1 cellular context compared by ENCODE assay signal in the genomic region with DNA sequence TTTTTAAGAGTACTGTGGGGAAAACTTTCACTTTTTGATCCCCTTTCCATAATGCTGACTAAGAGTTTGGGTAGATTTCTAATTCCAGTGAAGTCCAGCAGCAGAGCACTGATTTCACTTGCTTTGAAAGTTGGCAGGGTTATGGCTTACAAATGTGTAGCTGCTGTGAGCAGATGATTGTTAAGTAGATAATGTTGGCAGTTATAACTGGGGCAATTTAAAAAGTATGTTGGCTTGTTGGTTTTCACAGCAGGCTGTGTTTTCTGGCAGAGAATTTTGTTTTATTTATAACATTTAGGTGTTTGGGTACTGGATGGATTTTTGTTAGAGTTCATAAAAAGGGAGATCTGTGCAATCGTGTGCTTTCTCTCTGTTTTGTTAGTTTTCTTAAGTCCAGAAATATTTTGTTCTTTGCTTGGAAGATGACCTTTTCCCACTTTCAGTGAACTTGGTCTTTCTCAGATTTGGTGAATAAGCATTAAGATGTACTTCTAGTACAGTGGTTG.
A peak's percentile ranks its signal among the peaks of the same experiment; 100 is the strongest.
TF ChIP-seq lines count a peak whose summit lies in the region.

No MANE protein-coding gene starts in this region.

TF ChIP-seq in K562, 482 proteins besides CTCF, POLR2A, EP300 and RAD21 (continues in another document):
- TF ChIP-seq, protein P1, sequence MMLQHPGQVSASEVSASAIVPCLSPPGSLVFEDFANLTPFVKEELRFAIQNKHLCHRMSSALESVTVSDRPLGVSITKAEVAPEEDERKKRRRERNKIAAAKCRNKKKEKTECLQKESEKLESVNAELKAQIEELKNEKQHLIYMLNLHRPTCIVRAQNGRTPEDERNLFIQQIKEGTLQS (IDR thresholded peaks at IDR 0.05) = no peak
- TF ChIP-seq, protein P1 (CRISPR knock-in tag; conservative IDR thresholded peaks at IDR 0.05) = no peak
- TF ChIP-seq EHMT2 (IDR thresholded peaks at IDR 0.05) (peak; percentile 30; the same call in 1 of the 2 replicates), RCOR1 (IDR thresholded peaks at IDR 0.05; ENCODE audit: borderline replicate concordance in 1 of 2, low read depth in 2 of 2, low read length in 2 of 2) (peak in 1 of 2 experiments; percentile 80; a peak in 2 of 4 replicates), MCM2 (IDR thresholded peaks at IDR 0.05; ENCODE audit: low read depth) (no peak), RFX1 (IDR thresholded peaks at IDR 0.05) (no peak), HDAC1 (IDR thresholded peaks at IDR 0.05) (peak in 1 of 2 experiments; percentile 28; a peak in 1 of 4 replicates), XRCC5 (IDR thresholded peaks at IDR 0.05; ENCODE audit: low read depth, low read length) (no peak), EGR1 (conservative IDR thresholded peaks at IDR 0.05) (no peak), ZNF436 (CRISPR knock-in tag; IDR thresholded peaks at IDR 0.05) (no peak), C11orf30 (IDR thresholded peaks at IDR 0.05; ENCODE audit: low read depth) (peak; percentile 94), NFE2 (IDR thresholded peaks at IDR 0.05; ENCODE audit: low read depth) (0 out of 2 replicates have a peak, but pooled peaks have one; percentile 35), SMARCA4 (IDR thresholded peaks at IDR 0.05) (peak; percentile 50; the same call in 1 of the 2 replicates), ZNF146 (CRISPR knock-in tag; IDR thresholded peaks at IDR 0.05; ENCODE audit: unreplicated experiment) (no peak), POU5F1 (IDR thresholded peaks at IDR 0.05; ENCODE audit: borderline replicate concordance, low read depth, low read length, partially characterized antibody) (no peak), MYBL2 (IDR thresholded peaks at IDR 0.05; ENCODE audit: low read depth) (peak; percentile 76), MYBL2 (CRISPR knock-in tag; IDR thresholded peaks at IDR 0.05; ENCODE audit: borderline replicate concordance) (no peak), RFX5 (IDR thresholded peaks at IDR 0.05; ENCODE audit: low read depth, low read length) (no peak), MAFG (tag; conservative IDR thresholded peaks at IDR 0.05) (peak; percentile 85), TCF3 (CRISPR knock-in tag; IDR thresholded peaks at IDR 0.05) (no peak), BACH1 (tag; IDR thresholded peaks at IDR 0.05) (peak; percentile 38; the same call in 1 of the 2 replicates), ZNF589 (CRISPR knock-in tag; IDR thresholded peaks at IDR 0.05; ENCODE audit: low read depth) (peak; percentile 47; the same call in 1 of the 2 replicates), ARNT (IDR thresholded peaks at IDR 0.05) (no peak), YY1 (IDR thresholded peaks at IDR 0.05; ENCODE audit: borderline replicate concordance in 1 of 3, control insufficient read depth in 1 of 3, extremely low read depth in 1 of 3, insufficient read depth in 3 of 3, insufficient read length in 1 of 3, insufficient replicate concordance in 2 of 3, low read depth in 1 of 3, low read length in 2 of 3) (no peak), ZNF232 (CRISPR knock-in tag; IDR thresholded peaks at IDR 0.05) (no peak), ZNF316 (IDR thresholded peaks at IDR 0.05) (peak; percentile 97), KDM1A (IDR thresholded peaks at IDR 0.05) (peak; percentile 80 to 88), SAFB (IDR thresholded peaks at IDR 0.05; ENCODE audit: borderline replicate concordance, low read depth, low read length) (no peak), KAT8 (IDR thresholded peaks at IDR 0.05; ENCODE audit: low read depth) (no peak), MAZ (CRISPR knock-in tag; conservative IDR thresholded peaks at IDR 0.05 in 1 of 2, IDR thresholded peaks at IDR 0.05 in 1 of 2) (0 out of 4 replicates have a peak, but pooled peaks of 1 of the 2 experiments have one; percentile 16), NFRKB (IDR thresholded peaks at IDR 0.05; ENCODE audit: low read depth) (peak; percentile 24; the same call in 1 of the 2 replicates), MAFK (IDR thresholded peaks at IDR 0.05; ENCODE audit: low read length) (peak; percentile 86), KLF16 (IDR thresholded peaks at IDR 0.05) (no peak), MAFF (IDR thresholded peaks at IDR 0.05; ENCODE audit: low read length) (peak; percentile 78), THRAP3 (IDR thresholded peaks at IDR 0.05; ENCODE audit: borderline replicate concordance) (0 out of 2 replicates have a peak, but pooled peaks have one; percentile 3), RHOXF2B (CRISPR knock-in tag; conservative IDR thresholded peaks at IDR 0.05) (no peak), ETS2 (tag; IDR thresholded peaks at IDR 0.05; ENCODE audit: borderline replicate concordance, poor library complexity, severe bottlenecking) (no peak), PHB2 (IDR thresholded peaks at IDR 0.05; ENCODE audit: low read depth) (no peak), PURB (CRISPR knock-in tag; IDR thresholded peaks at IDR 0.05; ENCODE audit: low read depth) (no peak), HNRNPLL (IDR thresholded peaks at IDR 0.05; ENCODE audit: low read depth, low read length, poor library complexity, severe bottlenecking) (no peak), CBFA2T2 (conservative IDR thresholded peaks at IDR 0.05) (no peak), ZNF583 (CRISPR knock-in tag; IDR thresholded peaks at IDR 0.05) (no peak), ZNF140 (CRISPR knock-in tag; IDR thresholded peaks at IDR 0.05) (no peak), POLR3G (IDR thresholded peaks at IDR 0.05; ENCODE audit: extremely low read depth, insufficient read length, insufficient replicate concordance) (no peak), KDM5B (IDR thresholded peaks at IDR 0.05; ENCODE audit: insufficient replicate concordance, low read depth, low read length) (no peak), CCNT2 (IDR thresholded peaks at IDR 0.05; ENCODE audit: borderline replicate concordance, extremely low read depth, insufficient read length, low read depth, low read length) (no peak), DPF2 (IDR thresholded peaks at IDR 0.05) (peak; percentile 33; the same call in 1 of the 2 replicates), ATF7 (IDR thresholded peaks at IDR 0.05) (no peak)
- TF ChIP-seq, protein P2, sequence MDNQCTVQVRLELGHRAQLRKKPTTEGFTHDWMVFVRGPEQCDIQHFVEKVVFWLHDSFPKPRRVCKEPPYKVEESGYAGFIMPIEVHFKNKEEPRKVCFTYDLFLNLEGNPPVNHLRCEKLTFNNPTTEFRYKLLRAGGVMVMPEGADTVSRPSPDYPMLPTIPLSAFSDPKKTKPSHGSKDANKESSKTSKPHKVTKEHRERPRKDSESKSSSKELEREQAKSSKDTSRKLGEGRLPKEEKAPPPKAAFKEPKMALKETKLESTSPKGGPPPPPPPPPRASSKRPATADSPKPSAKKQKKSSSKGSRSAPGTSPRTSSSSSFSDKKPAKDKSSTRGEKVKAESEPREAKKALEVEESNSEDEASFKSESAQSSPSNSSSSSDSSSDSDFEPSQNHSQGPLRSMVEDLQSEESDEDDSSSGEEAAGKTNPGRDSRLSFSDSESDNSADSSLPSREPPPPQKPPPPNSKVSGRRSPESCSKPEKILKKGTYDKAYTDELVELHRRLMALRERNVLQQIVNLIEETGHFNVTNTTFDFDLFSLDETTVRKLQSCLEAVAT (IDR thresholded peaks at IDR 0.05) = 0 out of 4 replicates have a peak, but pooled peaks of 1 of the 2 experiments have one; percentile 40
- TF ChIP-seq, protein P3, sequence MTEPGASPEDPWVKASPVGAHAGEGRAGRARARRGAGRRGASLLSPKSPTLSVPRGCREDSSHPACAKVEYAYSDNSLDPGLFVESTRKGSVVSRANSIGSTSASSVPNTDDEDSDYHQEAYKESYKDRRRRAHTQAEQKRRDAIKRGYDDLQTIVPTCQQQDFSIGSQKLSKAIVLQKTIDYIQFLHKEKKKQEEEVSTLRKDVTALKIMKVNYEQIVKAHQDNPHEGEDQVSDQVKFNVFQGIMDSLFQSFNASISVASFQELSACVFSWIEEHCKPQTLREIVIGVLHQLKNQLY (CRISPR knock-in tag; conservative IDR thresholded peaks at IDR 0.05) = no peak
- TF ChIP-seq, protein P4, sequence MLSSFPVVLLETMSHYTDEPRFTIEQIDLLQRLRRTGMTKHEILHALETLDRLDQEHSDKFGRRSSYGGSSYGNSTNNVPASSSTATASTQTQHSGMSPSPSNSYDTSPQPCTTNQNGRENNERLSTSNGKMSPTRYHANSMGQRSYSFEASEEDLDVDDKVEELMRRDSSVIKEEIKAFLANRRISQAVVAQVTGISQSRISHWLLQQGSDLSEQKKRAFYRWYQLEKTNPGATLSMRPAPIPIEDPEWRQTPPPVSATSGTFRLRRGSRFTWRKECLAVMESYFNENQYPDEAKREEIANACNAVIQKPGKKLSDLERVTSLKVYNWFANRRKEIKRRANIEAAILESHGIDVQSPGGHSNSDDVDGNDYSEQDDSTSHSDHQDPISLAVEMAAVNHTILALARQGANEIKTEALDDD (IDR thresholded peaks at IDR 0.05) = peak; percentile 64; the same call in 1 of the 2 replicates
- TF ChIP-seq, protein P5, sequence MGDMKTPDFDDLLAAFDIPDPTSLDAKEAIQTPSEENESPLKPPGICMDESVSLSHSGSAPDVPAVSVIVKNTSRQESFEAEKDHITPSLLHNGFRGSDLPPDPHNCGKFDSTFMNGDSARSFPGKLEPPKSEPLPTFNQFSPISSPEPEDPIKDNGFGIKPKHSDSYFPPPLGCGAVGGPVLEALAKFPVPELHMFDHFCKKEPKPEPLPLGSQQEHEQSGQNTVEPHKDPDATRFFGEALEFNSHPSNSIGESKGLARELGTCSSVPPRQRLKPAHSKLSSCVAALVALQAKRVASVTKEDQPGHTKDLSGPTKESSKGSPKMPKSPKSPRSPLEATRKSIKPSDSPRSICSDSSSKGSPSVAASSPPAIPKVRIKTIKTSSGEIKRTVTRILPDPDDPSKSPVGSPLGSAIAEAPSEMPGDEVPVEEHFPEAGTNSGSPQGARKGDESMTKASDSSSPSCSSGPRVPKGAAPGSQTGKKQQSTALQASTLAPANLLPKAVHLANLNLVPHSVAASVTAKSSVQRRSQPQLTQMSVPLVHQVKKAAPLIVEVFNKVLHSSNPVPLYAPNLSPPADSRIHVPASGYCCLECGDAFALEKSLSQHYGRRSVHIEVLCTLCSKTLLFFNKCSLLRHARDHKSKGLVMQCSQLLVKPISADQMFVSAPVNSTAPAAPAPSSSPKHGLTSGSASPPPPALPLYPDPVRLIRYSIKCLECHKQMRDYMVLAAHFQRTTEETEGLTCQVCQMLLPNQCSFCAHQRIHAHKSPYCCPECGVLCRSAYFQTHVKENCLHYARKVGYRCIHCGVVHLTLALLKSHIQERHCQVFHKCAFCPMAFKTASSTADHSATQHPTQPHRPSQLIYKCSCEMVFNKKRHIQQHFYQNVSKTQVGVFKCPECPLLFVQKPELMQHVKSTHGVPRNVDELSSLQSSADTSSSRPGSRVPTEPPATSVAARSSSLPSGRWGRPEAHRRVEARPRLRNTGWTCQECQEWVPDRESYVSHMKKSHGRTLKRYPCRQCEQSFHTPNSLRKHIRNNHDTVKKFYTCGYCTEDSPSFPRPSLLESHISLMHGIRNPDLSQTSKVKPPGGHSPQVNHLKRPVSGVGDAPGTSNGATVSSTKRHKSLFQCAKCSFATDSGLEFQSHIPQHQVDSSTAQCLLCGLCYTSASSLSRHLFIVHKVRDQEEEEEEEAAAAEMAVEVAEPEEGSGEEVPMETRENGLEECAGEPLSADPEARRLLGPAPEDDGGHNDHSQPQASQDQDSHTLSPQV (IDR thresholded peaks at IDR 0.05) = peak; percentile 45; the same call in 1 of the 2 replicates
- TF ChIP-seq, protein P6, sequence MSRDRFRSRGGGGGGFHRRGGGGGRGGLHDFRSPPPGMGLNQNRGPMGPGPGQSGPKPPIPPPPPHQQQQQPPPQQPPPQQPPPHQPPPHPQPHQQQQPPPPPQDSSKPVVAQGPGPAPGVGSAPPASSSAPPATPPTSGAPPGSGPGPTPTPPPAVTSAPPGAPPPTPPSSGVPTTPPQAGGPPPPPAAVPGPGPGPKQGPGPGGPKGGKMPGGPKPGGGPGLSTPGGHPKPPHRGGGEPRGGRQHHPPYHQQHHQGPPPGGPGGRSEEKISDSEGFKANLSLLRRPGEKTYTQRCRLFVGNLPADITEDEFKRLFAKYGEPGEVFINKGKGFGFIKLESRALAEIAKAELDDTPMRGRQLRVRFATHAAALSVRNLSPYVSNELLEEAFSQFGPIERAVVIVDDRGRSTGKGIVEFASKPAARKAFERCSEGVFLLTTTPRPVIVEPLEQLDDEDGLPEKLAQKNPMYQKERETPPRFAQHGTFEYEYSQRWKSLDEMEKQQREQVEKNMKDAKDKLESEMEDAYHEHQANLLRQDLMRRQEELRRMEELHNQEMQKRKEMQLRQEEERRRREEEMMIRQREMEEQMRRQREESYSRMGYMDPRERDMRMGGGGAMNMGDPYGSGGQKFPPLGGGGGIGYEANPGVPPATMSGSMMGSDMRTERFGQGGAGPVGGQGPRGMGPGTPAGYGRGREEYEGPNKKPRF (IDR thresholded peaks at IDR 0.05; ENCODE audit: low read depth, low read length) = no peak
- TF ChIP-seq, protein P7, sequence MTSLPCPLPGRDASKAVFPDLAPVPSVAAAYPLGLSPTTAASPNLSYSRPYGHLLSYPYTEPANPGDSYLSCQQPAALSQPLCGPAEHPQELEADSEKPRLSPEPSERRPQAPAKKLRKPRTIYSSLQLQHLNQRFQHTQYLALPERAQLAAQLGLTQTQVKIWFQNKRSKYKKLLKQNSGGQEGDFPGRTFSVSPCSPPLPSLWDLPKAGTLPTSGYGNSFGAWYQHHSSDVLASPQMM (CRISPR knock-in tag; IDR thresholded peaks at IDR 0.05) = no peak
- TF ChIP-seq, protein P8, sequence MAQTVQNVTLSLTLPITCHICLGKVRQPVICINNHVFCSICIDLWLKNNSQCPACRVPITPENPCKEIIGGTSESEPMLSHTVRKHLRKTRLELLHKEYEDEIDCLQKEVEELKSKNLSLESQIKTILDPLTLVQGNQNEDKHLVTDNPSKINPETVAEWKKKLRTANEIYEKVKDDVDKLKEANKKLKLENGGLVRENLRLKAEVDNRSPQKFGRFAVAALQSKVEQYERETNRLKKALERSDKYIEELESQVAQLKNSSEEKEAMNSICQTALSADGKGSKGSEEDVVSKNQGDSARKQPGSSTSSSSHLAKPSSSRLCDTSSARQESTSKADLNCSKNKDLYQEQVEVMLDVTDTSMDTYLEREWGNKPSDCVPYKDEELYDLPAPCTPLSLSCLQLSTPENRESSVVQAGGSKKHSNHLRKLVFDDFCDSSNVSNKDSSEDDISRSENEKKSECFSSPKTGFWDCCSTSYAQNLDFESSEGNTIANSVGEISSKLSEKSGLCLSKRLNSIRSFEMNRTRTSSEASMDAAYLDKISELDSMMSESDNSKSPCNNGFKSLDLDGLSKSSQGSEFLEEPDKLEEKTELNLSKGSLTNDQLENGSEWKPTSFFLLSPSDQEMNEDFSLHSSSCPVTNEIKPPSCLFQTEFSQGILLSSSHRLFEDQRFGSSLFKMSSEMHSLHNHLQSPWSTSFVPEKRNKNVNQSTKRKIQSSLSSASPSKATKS (CRISPR knock-in tag; IDR thresholded peaks at IDR 0.05) = no peak
- TF ChIP-seq, protein P9, sequence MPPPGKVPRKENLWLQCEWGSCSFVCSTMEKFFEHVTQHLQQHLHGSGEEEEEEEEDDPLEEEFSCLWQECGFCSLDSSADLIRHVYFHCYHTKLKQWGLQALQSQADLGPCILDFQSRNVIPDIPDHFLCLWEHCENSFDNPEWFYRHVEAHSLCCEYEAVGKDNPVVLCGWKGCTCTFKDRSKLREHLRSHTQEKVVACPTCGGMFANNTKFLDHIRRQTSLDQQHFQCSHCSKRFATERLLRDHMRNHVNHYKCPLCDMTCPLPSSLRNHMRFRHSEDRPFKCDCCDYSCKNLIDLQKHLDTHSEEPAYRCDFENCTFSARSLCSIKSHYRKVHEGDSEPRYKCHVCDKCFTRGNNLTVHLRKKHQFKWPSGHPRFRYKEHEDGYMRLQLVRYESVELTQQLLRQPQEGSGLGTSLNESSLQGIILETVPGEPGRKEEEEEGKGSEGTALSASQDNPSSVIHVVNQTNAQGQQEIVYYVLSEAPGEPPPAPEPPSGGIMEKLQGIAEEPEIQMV (tag; conservative IDR thresholded peaks at IDR 0.05; ENCODE audit: low read depth) = no peak
